ENCODE assay signal across 1 cellular context in the genomic region with DNA sequence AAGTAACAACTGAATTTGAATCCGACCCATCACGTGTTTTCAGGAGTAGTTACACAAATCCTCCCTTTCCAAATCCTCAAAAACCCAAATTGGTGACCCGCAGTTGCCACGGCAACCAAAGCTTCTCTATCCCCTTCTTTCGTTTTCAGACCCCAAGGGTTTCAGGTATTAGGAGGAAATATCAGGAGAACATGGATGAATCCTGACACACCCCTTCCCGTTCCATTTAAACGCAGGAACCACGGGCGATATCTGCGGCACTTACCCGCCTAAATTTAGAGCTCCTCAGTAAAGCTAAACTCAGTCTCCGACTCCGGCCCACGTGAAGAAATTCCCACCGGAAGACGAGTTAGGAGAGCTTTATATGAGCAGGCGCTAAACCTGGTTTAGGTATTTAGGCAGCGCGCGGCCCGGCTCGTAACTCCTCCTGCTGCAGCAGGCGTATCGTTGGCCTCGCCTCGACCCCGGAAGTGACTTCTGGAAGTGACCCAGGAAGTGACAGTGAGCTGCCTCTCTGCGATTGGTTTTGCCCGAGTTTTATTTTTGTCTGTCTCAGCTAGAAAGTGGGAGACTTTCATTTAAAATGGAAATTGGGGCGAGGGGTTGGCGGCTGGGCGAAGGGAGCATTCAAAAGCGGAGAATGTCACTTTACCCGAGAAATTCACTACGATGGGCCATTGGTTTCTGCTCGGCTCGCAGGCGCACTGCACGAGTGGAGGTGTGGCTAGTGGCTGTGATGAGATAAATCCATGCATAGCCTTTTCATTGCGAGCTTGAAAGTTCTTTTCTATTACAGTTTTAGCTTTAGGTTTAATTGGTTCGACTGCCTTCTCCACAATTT.
TF ChIP-seq lines count a peak whose summit lies in the region.

Gene TAF1A, minus strand, starts transcription at position 472 of the 841 bp plus-strand sequence.

TF ChIP-seq in K562, 482 proteins besides CTCF, POLR2A, EP300 and RAD21 (continued from another document and continues in another):
- TF ChIP-seq, protein P1, sequence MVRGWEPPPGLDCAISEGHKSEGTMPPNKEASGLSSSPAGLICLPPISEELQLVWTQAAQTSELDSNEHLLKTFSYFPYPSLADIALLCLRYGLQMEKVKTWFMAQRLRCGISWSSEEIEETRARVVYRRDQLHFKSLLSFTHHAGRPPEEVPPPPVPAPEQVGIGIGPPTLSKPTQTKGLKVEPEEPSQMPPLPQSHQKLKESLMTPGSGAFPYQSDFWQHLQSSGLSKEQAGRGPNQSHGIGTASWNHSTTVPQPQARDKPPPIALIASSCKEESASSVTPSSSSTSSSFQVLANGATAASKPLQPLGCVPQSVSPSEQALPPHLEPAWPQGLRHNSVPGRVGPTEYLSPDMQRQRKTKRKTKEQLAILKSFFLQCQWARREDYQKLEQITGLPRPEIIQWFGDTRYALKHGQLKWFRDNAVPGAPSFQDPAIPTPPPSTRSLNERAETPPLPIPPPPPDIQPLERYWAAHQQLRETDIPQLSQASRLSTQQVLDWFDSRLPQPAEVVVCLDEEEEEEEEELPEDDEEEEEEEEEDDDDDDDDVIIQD (CRISPR knock-in tag; IDR thresholded peaks at IDR 0.05) = no peak
- TF ChIP-seq HINFP (tag; conservative IDR thresholded peaks at IDR 0.05; ENCODE audit: low read depth) (no peak), HNRNPLL (IDR thresholded peaks at IDR 0.05; ENCODE audit: low read depth, low read length, poor library complexity, severe bottlenecking) (peak; percentile 53), ZNF668 (CRISPR knock-in tag; IDR thresholded peaks at IDR 0.05) (no peak), SMAD2 (IDR thresholded peaks at IDR 0.05; ENCODE audit: low read depth, low read length) (no peak), COPS2 (conservative IDR thresholded peaks at IDR 0.05) (no peak), SIN3B (IDR thresholded peaks at IDR 0.05; ENCODE audit: low read depth) (peak; percentile 70; the same call in 1 of the 2 replicates), JUND (IDR thresholded peaks at IDR 0.05; ENCODE audit: borderline replicate concordance, low read depth, low read length) (peak; percentile 19; the same call in 1 of the 2 replicates), JUND (tag; IDR thresholded peaks at IDR 0.05; ENCODE audit: borderline replicate concordance, low read depth, low read length) (peak; percentile 60; the same call in 2 of the 3 replicates), CBX2 (IDR thresholded peaks at IDR 0.05; ENCODE audit: insufficient read depth, low read length, poor library complexity, severe bottlenecking) (no peak), TAF9B (IDR thresholded peaks at IDR 0.05; ENCODE audit: partially characterized antibody) (peak; percentile 67), CHD2 (IDR thresholded peaks at IDR 0.05; ENCODE audit: low read depth, low read length) (no peak), SUPT5H (IDR thresholded peaks at IDR 0.05) (peak; percentile 83), HDAC2 (IDR thresholded peaks at IDR 0.05) (peak; percentile 63), ID3 (CRISPR knock-in tag; IDR thresholded peaks at IDR 0.05) (no peak), ID3 (tag; IDR thresholded peaks at IDR 0.05) (peak; percentile 18; the same call in 1 of the 2 replicates), ZNF584 (CRISPR knock-in tag; IDR thresholded peaks at IDR 0.05; ENCODE audit: low read depth) (no peak), GATAD2A (IDR thresholded peaks at IDR 0.05) (no peak), ZNF778 (CRISPR knock-in tag; IDR thresholded peaks at IDR 0.05) (no peak), ZNF232 (CRISPR knock-in tag; IDR thresholded peaks at IDR 0.05) (no peak), ZBTB2 (IDR thresholded peaks at IDR 0.05) (no peak; the same call in 1 of the 2 replicates), ZFP1 (CRISPR knock-in tag; IDR thresholded peaks at IDR 0.05) (no peak), ZKSCAN8 (CRISPR knock-in tag; IDR thresholded peaks at IDR 0.05) (no peak), ELF1 (tag; IDR thresholded peaks at IDR 0.05) (peak; percentile 97), ZNF316 (IDR thresholded peaks at IDR 0.05) (peak; percentile 60), PHB (CRISPR knock-in tag; IDR thresholded peaks at IDR 0.05) (no peak), CXXC5 (CRISPR knock-in tag; IDR thresholded peaks at IDR 0.05) (peak; percentile 86), TBP (optimal IDR thresholded peaks at IDR 0.05; ENCODE audit: low read depth, low read length) (peak; percentile 83), FOXA3 (CRISPR knock-in tag; conservative IDR thresholded peaks at IDR 0.05 in 1 of 2, IDR thresholded peaks at IDR 0.05 in 1 of 2) (0 out of 4 replicates have a peak, but pooled peaks of 1 of the 2 experiments have one; percentile 34), LEF1 (IDR thresholded peaks at IDR 0.05) (peak; percentile 54; the same call in 1 of the 2 replicates), USF1 (CRISPR knock-in tag; IDR thresholded peaks at IDR 0.05) (peak; percentile 67), ZNF12 (CRISPR knock-in tag; IDR thresholded peaks at IDR 0.05) (no peak)
- TF ChIP-seq, protein P2, sequence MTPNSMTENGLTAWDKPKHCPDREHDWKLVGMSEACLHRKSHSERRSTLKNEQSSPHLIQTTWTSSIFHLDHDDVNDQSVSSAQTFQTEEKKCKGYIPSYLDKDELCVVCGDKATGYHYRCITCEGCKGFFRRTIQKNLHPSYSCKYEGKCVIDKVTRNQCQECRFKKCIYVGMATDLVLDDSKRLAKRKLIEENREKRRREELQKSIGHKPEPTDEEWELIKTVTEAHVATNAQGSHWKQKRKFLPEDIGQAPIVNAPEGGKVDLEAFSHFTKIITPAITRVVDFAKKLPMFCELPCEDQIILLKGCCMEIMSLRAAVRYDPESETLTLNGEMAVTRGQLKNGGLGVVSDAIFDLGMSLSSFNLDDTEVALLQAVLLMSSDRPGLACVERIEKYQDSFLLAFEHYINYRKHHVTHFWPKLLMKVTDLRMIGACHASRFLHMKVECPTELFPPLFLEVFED (CRISPR knock-in tag; conservative IDR thresholded peaks at IDR 0.05) = no peak
- TF ChIP-seq, protein P3, sequence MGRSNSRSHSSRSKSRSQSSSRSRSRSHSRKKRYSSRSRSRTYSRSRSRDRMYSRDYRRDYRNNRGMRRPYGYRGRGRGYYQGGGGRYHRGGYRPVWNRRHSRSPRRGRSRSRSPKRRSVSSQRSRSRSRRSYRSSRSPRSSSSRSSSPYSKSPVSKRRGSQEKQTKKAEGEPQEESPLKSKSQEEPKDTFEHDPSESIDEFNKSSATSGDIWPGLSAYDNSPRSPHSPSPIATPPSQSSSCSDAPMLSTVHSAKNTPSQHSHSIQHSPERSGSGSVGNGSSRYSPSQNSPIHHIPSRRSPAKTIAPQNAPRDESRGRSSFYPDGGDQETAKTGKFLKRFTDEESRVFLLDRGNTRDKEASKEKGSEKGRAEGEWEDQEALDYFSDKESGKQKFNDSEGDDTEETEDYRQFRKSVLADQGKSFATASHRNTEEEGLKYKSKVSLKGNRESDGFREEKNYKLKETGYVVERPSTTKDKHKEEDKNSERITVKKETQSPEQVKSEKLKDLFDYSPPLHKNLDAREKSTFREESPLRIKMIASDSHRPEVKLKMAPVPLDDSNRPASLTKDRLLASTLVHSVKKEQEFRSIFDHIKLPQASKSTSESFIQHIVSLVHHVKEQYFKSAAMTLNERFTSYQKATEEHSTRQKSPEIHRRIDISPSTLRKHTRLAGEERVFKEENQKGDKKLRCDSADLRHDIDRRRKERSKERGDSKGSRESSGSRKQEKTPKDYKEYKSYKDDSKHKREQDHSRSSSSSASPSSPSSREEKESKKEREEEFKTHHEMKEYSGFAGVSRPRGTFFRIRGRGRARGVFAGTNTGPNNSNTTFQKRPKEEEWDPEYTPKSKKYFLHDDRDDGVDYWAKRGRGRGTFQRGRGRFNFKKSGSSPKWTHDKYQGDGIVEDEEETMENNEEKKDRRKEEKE (IDR thresholded peaks at IDR 0.05; ENCODE audit: borderline replicate concordance in 1 of 2, control insufficient read depth in 1 of 2, low read depth in 2 of 2, low read length in 1 of 2) = no peak
- TF ChIP-seq, protein P4, sequence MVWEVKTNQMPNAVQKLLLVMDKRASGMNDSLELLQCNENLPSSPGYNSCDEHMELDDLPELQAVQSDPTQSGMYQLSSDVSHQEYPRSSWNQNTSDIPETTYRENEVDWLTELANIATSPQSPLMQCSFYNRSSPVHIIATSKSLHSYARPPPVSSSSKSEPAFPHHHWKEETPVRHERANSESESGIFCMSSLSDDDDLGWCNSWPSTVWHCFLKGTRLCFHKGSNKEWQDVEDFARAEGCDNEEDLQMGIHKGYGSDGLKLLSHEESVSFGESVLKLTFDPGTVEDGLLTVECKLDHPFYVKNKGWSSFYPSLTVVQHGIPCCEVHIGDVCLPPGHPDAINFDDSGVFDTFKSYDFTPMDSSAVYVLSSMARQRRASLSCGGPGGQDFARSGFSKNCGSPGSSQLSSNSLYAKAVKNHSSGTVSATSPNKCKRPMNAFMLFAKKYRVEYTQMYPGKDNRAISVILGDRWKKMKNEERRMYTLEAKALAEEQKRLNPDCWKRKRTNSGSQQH (CRISPR knock-in tag; IDR thresholded peaks at IDR 0.05) = no peak
- TF ChIP-seq, protein P5, sequence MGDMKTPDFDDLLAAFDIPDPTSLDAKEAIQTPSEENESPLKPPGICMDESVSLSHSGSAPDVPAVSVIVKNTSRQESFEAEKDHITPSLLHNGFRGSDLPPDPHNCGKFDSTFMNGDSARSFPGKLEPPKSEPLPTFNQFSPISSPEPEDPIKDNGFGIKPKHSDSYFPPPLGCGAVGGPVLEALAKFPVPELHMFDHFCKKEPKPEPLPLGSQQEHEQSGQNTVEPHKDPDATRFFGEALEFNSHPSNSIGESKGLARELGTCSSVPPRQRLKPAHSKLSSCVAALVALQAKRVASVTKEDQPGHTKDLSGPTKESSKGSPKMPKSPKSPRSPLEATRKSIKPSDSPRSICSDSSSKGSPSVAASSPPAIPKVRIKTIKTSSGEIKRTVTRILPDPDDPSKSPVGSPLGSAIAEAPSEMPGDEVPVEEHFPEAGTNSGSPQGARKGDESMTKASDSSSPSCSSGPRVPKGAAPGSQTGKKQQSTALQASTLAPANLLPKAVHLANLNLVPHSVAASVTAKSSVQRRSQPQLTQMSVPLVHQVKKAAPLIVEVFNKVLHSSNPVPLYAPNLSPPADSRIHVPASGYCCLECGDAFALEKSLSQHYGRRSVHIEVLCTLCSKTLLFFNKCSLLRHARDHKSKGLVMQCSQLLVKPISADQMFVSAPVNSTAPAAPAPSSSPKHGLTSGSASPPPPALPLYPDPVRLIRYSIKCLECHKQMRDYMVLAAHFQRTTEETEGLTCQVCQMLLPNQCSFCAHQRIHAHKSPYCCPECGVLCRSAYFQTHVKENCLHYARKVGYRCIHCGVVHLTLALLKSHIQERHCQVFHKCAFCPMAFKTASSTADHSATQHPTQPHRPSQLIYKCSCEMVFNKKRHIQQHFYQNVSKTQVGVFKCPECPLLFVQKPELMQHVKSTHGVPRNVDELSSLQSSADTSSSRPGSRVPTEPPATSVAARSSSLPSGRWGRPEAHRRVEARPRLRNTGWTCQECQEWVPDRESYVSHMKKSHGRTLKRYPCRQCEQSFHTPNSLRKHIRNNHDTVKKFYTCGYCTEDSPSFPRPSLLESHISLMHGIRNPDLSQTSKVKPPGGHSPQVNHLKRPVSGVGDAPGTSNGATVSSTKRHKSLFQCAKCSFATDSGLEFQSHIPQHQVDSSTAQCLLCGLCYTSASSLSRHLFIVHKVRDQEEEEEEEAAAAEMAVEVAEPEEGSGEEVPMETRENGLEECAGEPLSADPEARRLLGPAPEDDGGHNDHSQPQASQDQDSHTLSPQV (IDR thresholded peaks at IDR 0.05) = peak; percentile 42; the same call in 1 of the 2 replicates
- TF ChIP-seq, protein P6, sequence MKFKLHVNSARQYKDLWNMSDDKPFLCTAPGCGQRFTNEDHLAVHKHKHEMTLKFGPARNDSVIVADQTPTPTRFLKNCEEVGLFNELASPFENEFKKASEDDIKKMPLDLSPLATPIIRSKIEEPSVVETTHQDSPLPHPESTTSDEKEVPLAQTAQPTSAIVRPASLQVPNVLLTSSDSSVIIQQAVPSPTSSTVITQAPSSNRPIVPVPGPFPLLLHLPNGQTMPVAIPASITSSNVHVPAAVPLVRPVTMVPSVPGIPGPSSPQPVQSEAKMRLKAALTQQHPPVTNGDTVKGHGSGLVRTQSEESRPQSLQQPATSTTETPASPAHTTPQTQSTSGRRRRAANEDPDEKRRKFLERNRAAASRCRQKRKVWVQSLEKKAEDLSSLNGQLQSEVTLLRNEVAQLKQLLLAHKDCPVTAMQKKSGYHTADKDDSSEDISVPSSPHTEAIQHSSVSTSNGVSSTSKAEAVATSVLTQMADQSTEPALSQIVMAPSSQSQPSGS (CRISPR knock-in tag; IDR thresholded peaks at IDR 0.05) = no peak
- TF ChIP-seq, protein P7, sequence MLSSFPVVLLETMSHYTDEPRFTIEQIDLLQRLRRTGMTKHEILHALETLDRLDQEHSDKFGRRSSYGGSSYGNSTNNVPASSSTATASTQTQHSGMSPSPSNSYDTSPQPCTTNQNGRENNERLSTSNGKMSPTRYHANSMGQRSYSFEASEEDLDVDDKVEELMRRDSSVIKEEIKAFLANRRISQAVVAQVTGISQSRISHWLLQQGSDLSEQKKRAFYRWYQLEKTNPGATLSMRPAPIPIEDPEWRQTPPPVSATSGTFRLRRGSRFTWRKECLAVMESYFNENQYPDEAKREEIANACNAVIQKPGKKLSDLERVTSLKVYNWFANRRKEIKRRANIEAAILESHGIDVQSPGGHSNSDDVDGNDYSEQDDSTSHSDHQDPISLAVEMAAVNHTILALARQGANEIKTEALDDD (IDR thresholded peaks at IDR 0.05) = peak; percentile 84
